ENCODE assay signal across 7 cellular contexts in genomic region chr6:34246563-34247391, GRCh38. TPM values are rescaled to one million over a fixed set of nuclear protein-coding genes. Genes with fewer than 3 reads are reported as not detected.
DNase-seq lines count a peak whose midpoint lies in the region; ATAC-seq and TF ChIP-seq lines count a peak whose summit lies in the region.

No MANE protein-coding gene starts in this region.

- H3K4me3 ChIP-seq in uterus: no peak overlapping the region

- no peaks in the 10 kb centered on the region for H3K36me3 ChIP-seq in uterus

- DNase-seq in ELR (ENCODE audit: low read depth) (peak; percentile 87), uterus (no peak)
- peak; percentile 19 for DNase-seq in central memory CD4-positive, alpha-beta T cell

- H3K27me3 ChIP-seq in uterus: no peaks in the 10 kb centered on the region

- H3K36me3 Mint-ChIP-seq in IgD-negative memory B cell (no peaks in the 10 kb centered on the region), nephron (ENCODE audit: low read depth) (peaks cover 23% of the 10 kb centered on the region)
- peaks cover 18% of the 10 kb centered on the region for H3K36me3 Mint-ChIP-seq in T-helper 1 cell treated with Interleukin-12 subunit alpha and Interleukin-12 subunit beta and Interleukin-4 antibody, amounts not matched to agents 30 μg/mL and 1 μg/mL, for 36 hours (ENCODE audit: low read depth)

- intact Hi-C loops in uterus (cut with DNase I; ENCODE audit: low total_unique reads): loop anchor here (5.0 kb wide), 2 partner anchors 146 to 171 kb away; partner anchors contain the start of gene NUDT3

- no peak for ATAC-seq in HG03045 (IDR thresholded peaks at IDR 0.05; ENCODE audit: unreplicated experiment)

- H3K4me3 Mint-ChIP-seq in IgD-negative memory B cell: peak overlapping the region in 2 of 4 donors; percentile 82 to 96
- H3K4me3 Mint-ChIP-seq in T-helper 1 cell treated with Interleukin-12 subunit alpha and Interleukin-12 subunit beta and Interleukin-4 antibody, amounts not matched to agents 30 μg/mL and 1 μg/mL, for 36 hours: no peak overlapping the region
- H3K4me3 Mint-ChIP-seq in nephron: peak overlapping the region; percentile 58 to 92 (median 75)

- no peaks in the 10 kb centered on the region for H3K9me3 ChIP-seq in uterus

- peak; percentile 12 to 38 (median 25) for TF ChIP-seq CTCF in nephron (IDR thresholded peaks at IDR 0.05; ENCODE audit: unreplicated experiment in 3 of 3)
- TF ChIP-seq CTCF in uterus (IDR thresholded peaks at IDR 0.05): no peak

- peak overlapping the region; percentile 90 to 97 (median 93) for H3K27ac Mint-ChIP-seq in IgD-negative memory B cell
- peak overlapping the region; percentile 59 for H3K27ac Mint-ChIP-seq in T-helper 1 cell treated with Interleukin-12 subunit alpha and Interleukin-12 subunit beta and Interleukin-4 antibody, amounts not matched to agents 30 μg/mL and 1 μg/mL, for 36 hours
- H3K27ac Mint-ChIP-seq in nephron: no peak overlapping the region

- H3K27ac ChIP-seq in uterus: no peak overlapping the region

- H3K27me3 Mint-ChIP-seq in IgD-negative memory B cell (no peaks in the 10 kb centered on the region), nephron (ENCODE audit: low read depth) (peaks cover 8% of the 10 kb centered on the region)
- H3K27me3 Mint-ChIP-seq in T-helper 1 cell treated with Interleukin-12 subunit alpha and Interleukin-12 subunit beta and Interleukin-4 antibody, amounts not matched to agents 30 μg/mL and 1 μg/mL, for 36 hours (ENCODE audit: low read depth): no peaks in the 10 kb centered on the region

- H3K4me1 Mint-ChIP-seq in IgD-negative memory B cell (peaks cover 13 to 25% (median 14%) of the 10 kb centered on the region in 3 donors), nephron (peaks cover 4% of the 10 kb centered on the region)
- H3K4me1 Mint-ChIP-seq in T-helper 1 cell treated with Interleukin-12 subunit alpha and Interleukin-12 subunit beta and Interleukin-4 antibody, amounts not matched to agents 30 μg/mL and 1 μg/mL, for 36 hours (ENCODE audit: low read depth): peaks cover 39% of the 10 kb centered on the region

- no peak for TF ChIP-seq POLR2A in uterus (IDR thresholded peaks at IDR 0.05)

- H3K9me3 Mint-ChIP-seq in IgD-negative memory B cell (no peaks in the 10 kb centered on the region), nephron (no peaks in the 10 kb centered on the region)
- H3K9me3 Mint-ChIP-seq in T-helper 1 cell treated with Interleukin-12 subunit alpha and Interleukin-12 subunit beta and Interleukin-4 antibody, amounts not matched to agents 30 μg/mL and 1 μg/mL, for 36 hours: no peaks in the 10 kb centered on the region

- H3K4me1 ChIP-seq in uterus: peaks cover 8 to 11% of the 10 kb centered on the region in 2 donors

RNA-seq across cellular contexts. Expression of gene SMIM29, which starts 2.0 kb away (rescaled TPM):
- polyA plus RNA-seq in IgD-negative memory B cell: 66.2 TPM
- 10 to 100 TPM in 3 of 4 donors, 1 to 10 TPM in 1; 5.2 to 44.3 (median 20.0) TPM for total RNA-seq in uterus

RNA-seq across cellular contexts. Expression of gene HMGA1, which starts 10.1 kb away (rescaled TPM):
- polyA plus RNA-seq in IgD-negative memory B cell: 68.3 TPM
- 10 to 100 TPM in 2 of 4 donors, 1 to 10 TPM in 1, under 1 TPM in 1; 0.51 to 24.4 (median 13.5) TPM for total RNA-seq in uterus

Comparison
In these comparisons a context has a peak if more than half of its experiments do, and no peak if none do; other contexts are left out.
1. DNase-seq: peak in ELR (single experiment) and central memory CD4-positive, alpha-beta T cell (single experiment); none in uterus (0 of 2).
2. H3K27ac Mint-ChIP-seq: peak in IgD-negative memory B cell (3 of 3) and T-helper 1 cell treated with Interleukin-12 subunit alpha and Interleukin-12 subunit beta and Interleukin-4 antibody, amounts not matched to agents 30 μg/mL and 1 μg/mL, for 36 hours (single experiment); none in nephron (0 of 3).
3. CTCF ChIP-seq: peak in nephron (3 of 3); none in uterus (0 of 4).